Comparison of ENCODE assay signal across 7 cellular contexts in the genomic region with DNA sequence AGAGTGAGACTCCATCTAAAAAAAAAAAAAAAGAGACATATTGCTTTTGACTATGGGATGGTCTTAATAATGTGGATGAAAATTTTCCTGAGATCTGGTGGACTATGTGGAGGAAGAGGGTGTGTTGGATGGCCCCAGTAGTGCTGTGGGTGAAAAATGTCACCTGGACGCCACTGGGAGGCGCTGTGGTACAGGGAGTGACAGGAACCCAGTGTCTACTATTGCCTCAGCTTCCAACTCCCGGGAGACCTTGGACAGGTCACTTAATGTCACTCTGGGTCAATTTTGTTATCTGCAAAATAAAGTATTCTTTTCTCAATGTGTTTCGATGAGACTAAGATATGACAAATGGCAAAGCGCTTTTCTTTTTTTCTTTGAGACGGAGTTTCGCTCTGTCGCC. TPM values are rescaled to one million over a fixed set of nuclear protein-coding genes. Genes with fewer than 3 reads are reported as not detected.
DNase-seq lines count a peak whose midpoint lies in the region; ATAC-seq and TF ChIP-seq lines count a peak whose summit lies in the region.

No MANE protein-coding gene starts in this region.

- DNase-seq in GM04504 (ENCODE audit: low read depth): peak; percentile 9
- DNase-seq in Peyer's patch: peak; percentile 17 to 87 (median 77)
- peak; percentile 52 for DNase-seq in activated naive CD4-positive, alpha-beta T cell treated with anti-CD3 and anti-CD28 coated beads, Interleukin-2, amount 50 U/mL, for 16 hours
- peak; percentile 6 to 65 for DNase-seq in heart right ventricle
- DNase-seq in pulmonary artery endothelial cell (ENCODE audit: low read depth, low spot score): peak; percentile 15

- H3K27me3 ChIP-seq in Peyer's patch (no peaks in the 10 kb centered on the region), heart right ventricle (peaks cover 0 to 16% (median 0%) of the 10 kb centered on the region in 7 donors)

- no peaks in the 10 kb centered on the region for H3K4me1 ChIP-seq in Peyer's patch
- H3K4me1 ChIP-seq in heart right ventricle: no peaks in the 10 kb centered on the region

- H3K4me3 ChIP-seq in Peyer's patch (no peak overlapping the region), heart right ventricle (no peak overlapping the region)

- H3K36me3 ChIP-seq in Peyer's patch (no peaks in the 10 kb centered on the region), heart right ventricle (no peaks in the 10 kb centered on the region)

- ATAC-seq in HG03280 (IDR thresholded peaks at IDR 0.05; ENCODE audit: unreplicated experiment) (peak; percentile 54), heart right ventricle (peak in 7 of 8 donors; percentile 60 to 93 (median 74)), HG02642 (IDR thresholded peaks at IDR 0.05; ENCODE audit: poor library complexity, unreplicated experiment) (no peak)

- 49 to 54% methylated on average over 8 of the region's 8 CpGs for WGBS in heart right ventricle, 2 donors

- H3K9me3 ChIP-seq in Peyer's patch (no peaks in the 10 kb centered on the region), heart right ventricle (no peaks in the 10 kb centered on the region)

- no peak overlapping the region for H3K27ac ChIP-seq in Peyer's patch
- no peak overlapping the region for H3K27ac ChIP-seq in heart right ventricle

- TF ChIP-seq CTCF in Peyer's patch (IDR thresholded peaks at IDR 0.05) (peak in 5 of 6 experiments; percentile 45 to 91 (median 89)), heart right ventricle (IDR thresholded peaks at IDR 0.05) (peak; percentile 39 to 78 (median 60))

- intact Hi-C loops in heart right ventricle (cut with DNase I): loop anchor here in 7 of 10 donors (5.0 to 10.0 kb wide), 4 partner anchors 330 to 550 kb away; no protein-coding TSS in a partner anchor

- no peak for TF ChIP-seq POLR2A in Peyer's patch (IDR thresholded peaks at IDR 0.05)

RNA-seq across cellular contexts. Expression of a gene that starts 27.7 kb away (rescaled TPM):
- total RNA-seq in Peyer's patch (10 to 100 TPM; 14.0 to 31.4 (median 20.5) TPM), heart right ventricle (10 to 100 TPM; 16.0 to 24.1 (median 19.5) TPM), pulmonary artery endothelial cell (13.7 and 14.3 TPM in 2 replicates)
- polyA plus RNA-seq in heart right ventricle: 1 to 10 TPM; 4.5 to 8.4 TPM

Comparison
In these comparisons a context has a peak if more than half of its experiments do, and no peak if none do; other contexts are left out.
1. DNase-seq: peak in every context shown above with its lines; median percentile 77 in Peyer's patch; 52 in activated naive CD4-positive, alpha-beta T cell treated with anti-CD3 and anti-CD28 coated beads, Interleukin-2, amount 50 U/mL, for 16 hours; 36 in heart right ventricle; 15 in pulmonary artery endothelial cell; 9 in GM04504.